In the genomic region with DNA sequence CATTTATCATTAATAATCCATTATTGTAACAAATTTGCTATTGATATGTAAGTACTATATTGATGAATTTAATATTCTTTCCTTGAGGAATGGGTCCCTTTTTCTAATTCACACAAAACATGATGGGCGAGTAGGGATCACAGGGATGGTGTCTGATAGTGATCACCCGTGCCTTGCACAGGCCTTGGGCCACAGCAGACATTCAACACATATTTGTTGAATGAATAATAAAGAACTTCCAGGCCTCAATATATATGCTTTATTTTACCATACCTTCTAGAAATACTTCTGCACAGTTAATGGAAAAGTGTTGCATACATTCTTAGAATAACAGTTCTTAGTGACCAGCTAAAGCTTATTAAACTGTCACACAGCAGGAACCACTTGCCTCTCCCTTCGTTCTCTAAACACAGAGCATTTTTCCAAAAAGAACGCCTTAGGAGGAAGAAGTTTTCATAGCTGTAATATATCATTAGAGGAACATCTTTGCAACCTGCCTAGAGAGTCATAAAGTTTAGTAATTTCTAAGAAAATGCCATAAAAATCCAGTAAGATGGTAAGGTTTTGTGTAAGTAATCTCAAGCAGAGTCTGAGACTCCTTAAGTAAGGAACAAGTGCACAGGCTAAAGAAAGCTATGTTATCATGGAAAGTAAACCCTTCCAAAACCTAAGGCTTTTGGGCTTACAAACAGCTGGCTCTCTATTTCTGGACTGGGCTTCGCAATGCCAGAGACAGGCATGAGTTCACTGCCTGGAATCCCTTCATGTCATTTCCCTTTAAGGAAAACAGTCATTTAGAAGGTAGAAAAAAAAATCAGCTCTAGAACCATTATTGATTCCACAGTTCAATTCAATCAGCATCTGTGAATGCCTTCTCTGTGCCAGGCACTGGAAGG, we compare ENCODE assay signal across 17 cellular contexts. TPM values are rescaled to one million over a fixed set of nuclear protein-coding genes. Genes with fewer than 3 reads are reported as not detected.
DNase-seq lines count a peak whose midpoint lies in the region; ATAC-seq and TF ChIP-seq lines count a peak whose summit lies in the region.
"Had no signal": no experiment of that assay in that cellular context is flagged by ENCODE, and none has a peak within 500 bp of the region (broad histone marks: within the 10 kb centered on the region; RNA-seq: fewer than 3 reads in every experiment).

No MANE protein-coding gene starts in this region.

- H3K27me3 Mint-ChIP-seq in HFFc6 (ENCODE audit: insufficient read depth) (no peaks in the 10 kb centered on the region), glutamatergic neuron (ENCODE audit: unreplicated experiment) (peaks cover 2% of the 10 kb centered on the region)
- H3K27me3 Mint-ChIP-seq in activated CD4-positive, alpha-beta T cell treated with anti-CD3 and anti-CD28 coated beads, Interleukin-2, amount 10 ng/mL, durations not matched to agents 7 days and 5 days = no peaks in the 10 kb centered on the region
- no peaks in the 10 kb centered on the region for H3K27me3 Mint-ChIP-seq in activated T-helper 17 cell treated with anti-CD3 and anti-CD28 coated beads, Interleukin-2, amount 50 U/mL, for 72 hours
- H3K27me3 Mint-ChIP-seq: activated CD8-positive, alpha-beta T cell treated with anti-CD3 and anti-CD28 coated beads for 36 hours had no signal

- no peaks in the 10 kb centered on the region for H3K27me3 ChIP-seq in esophagus squamous epithelium
- H3K27me3 ChIP-seq in muscle layer of duodenum (ENCODE audit: low read depth, low read length) = no peaks in the 10 kb centered on the region
- no peaks in the 10 kb centered on the region for H3K27me3 ChIP-seq in thoracic aorta (replicated peaks; ENCODE audit: insufficient read depth)
- H3K27me3 ChIP-seq in PC-3 (ENCODE audit: low read length) = no peaks in the 10 kb centered on the region
- H3K27me3 ChIP-seq: tibial nerve had no signal

- 0 out of 2 replicates have a peak overlapping the region, but pooled peaks have one; percentile 3 for H3K4me3 Mint-ChIP-seq in HFFc6
- H3K4me3 Mint-ChIP-seq in glutamatergic neuron (ENCODE audit: unreplicated experiment) = no peak overlapping the region
- H3K4me3 Mint-ChIP-seq in activated CD4-positive, alpha-beta T cell treated with anti-CD3 and anti-CD28 coated beads, Interleukin-2, amount 10 ng/mL, durations not matched to agents 7 days and 5 days = no peak overlapping the region
- H3K4me3 Mint-ChIP-seq in activated T-helper 17 cell treated with anti-CD3 and anti-CD28 coated beads, Interleukin-2, amount 50 U/mL, for 72 hours = no peak overlapping the region
- H3K4me3 Mint-ChIP-seq: activated CD8-positive, alpha-beta T cell treated with anti-CD3 and anti-CD28 coated beads for 36 hours; activated naive CD8-positive, alpha-beta T cell treated with anti-CD3 and anti-CD28 coated beads, Interleukin-2, amount 10 ng/mL, durations not matched to agents 7 days and 5 days; CD14-positive monocyte; mesothelial cell of epicardium had no signal

- POLR2A ChIA-PET in PC-3 (lab: Charles Lee; ENCODE audit: unreplicated experiment) = no interaction called here
- POLR2A ChIA-PET in activated CD4-positive, alpha-beta T cell treated with anti-CD3 and anti-CD28 coated beads, Interleukin-2, amount 10 ng/mL, durations not matched to agents 7 days and 5 days (lab: Charles Lee) = no interaction called here

- H3K4me1 Mint-ChIP-seq in HFFc6 (ENCODE audit: low read depth) (peaks cover 26% of the 10 kb centered on the region), glutamatergic neuron (ENCODE audit: low read depth, unreplicated experiment) (peaks cover 5% of the 10 kb centered on the region)
- no peaks in the 10 kb centered on the region for H3K4me1 Mint-ChIP-seq in activated CD4-positive, alpha-beta T cell treated with anti-CD3 and anti-CD28 coated beads, Interleukin-2, amount 10 ng/mL, durations not matched to agents 7 days and 5 days
- peaks cover 6% of the 10 kb centered on the region for H3K4me1 Mint-ChIP-seq in activated T-helper 17 cell treated with anti-CD3 and anti-CD28 coated beads, Interleukin-2, amount 50 U/mL, for 72 hours
- H3K4me1 Mint-ChIP-seq: activated naive CD8-positive, alpha-beta T cell treated with anti-CD3 and anti-CD28 coated beads, Interleukin-2, amount 10 ng/mL, durations not matched to agents 7 days and 5 days; CD14-positive monocyte; mesothelial cell of epicardium had no signal

- WGBS in esophagus squamous epithelium, 2 donors = 70 to 77% methylated on average over 5 of the region's 5 CpGs

- peaks cover 21% of the 10 kb centered on the region; the same call in 1 of the 2 replicates for H3K9me3 Mint-ChIP-seq in HFFc6
- H3K9me3 Mint-ChIP-seq in glutamatergic neuron (ENCODE audit: unreplicated experiment) = peaks cover 2% of the 10 kb centered on the region
- peaks cover 11% of the 10 kb centered on the region for H3K9me3 Mint-ChIP-seq in activated CD4-positive, alpha-beta T cell treated with anti-CD3 and anti-CD28 coated beads, Interleukin-2, amount 10 ng/mL, durations not matched to agents 7 days and 5 days
- H3K9me3 Mint-ChIP-seq in activated T-helper 17 cell treated with anti-CD3 and anti-CD28 coated beads, Interleukin-2, amount 50 U/mL, for 72 hours = peaks cover 11% of the 10 kb centered on the region

- H3K27ac ChIP-seq in esophagus squamous epithelium (peak overlapping the region; percentile 40 to 82 (median 68)), muscle layer of duodenum (ENCODE audit: low read length) (peak overlapping the region; percentile 65), thoracic aorta (peak overlapping the region; percentile 85 to 92), PC-3 (ENCODE audit: low read length) (no peak overlapping the region)
- H3K27ac ChIP-seq: tibial nerve had no signal

- no peaks in the 10 kb centered on the region for H3K79me2 ChIP-seq in PC-3 (ENCODE audit: low read length)

- no peak for TF ChIP-seq POLR2A in esophagus squamous epithelium (IDR thresholded peaks at IDR 0.05)

- ATAC-seq in thoracic aorta (ENCODE audit: insufficient number of reproducible peaks, low FRiP score, low read depth) (peak; percentile 75), PC-3 (no peak)
- ATAC-seq in activated T-helper 17 cell treated with anti-CD3 and anti-CD28 coated beads, Interleukin-2, amount 50 U/mL, for 72 hours (replicated peaks) = no peak
- ATAC-seq: activated CD8-positive, alpha-beta T cell treated with anti-CD3 and anti-CD28 coated beads for 36 hours had no signal

- CTCF ChIA-PET in PC-3 (lab: Charles Lee) = no interaction called here
- CTCF ChIA-PET in activated CD4-positive, alpha-beta T cell treated with anti-CD3 and anti-CD28 coated beads, Interleukin-2, amount 10 ng/mL, durations not matched to agents 7 days and 5 days (lab: Charles Lee) = interaction anchor here (0.6 kb wide), 1 partner anchor 111 kb away, joined by 3 read pairs; no protein-coding TSS in a partner anchor

- H3K36me3 Mint-ChIP-seq in HFFc6 (ENCODE audit: low read depth) = peaks cover 22% of the 10 kb centered on the region
- peaks cover 12% of the 10 kb centered on the region for H3K36me3 Mint-ChIP-seq in glutamatergic neuron (ENCODE audit: unreplicated experiment)
- peaks cover 7% of the 10 kb centered on the region for H3K36me3 Mint-ChIP-seq in activated CD4-positive, alpha-beta T cell treated with anti-CD3 and anti-CD28 coated beads, Interleukin-2, amount 10 ng/mL, durations not matched to agents 7 days and 5 days (ENCODE audit: low read depth)
- H3K36me3 Mint-ChIP-seq in activated T-helper 17 cell treated with anti-CD3 and anti-CD28 coated beads, Interleukin-2, amount 50 U/mL, for 72 hours (ENCODE audit: low read depth) = no peaks in the 10 kb centered on the region
- H3K36me3 Mint-ChIP-seq: mesothelial cell of epicardium had no signal

- H3F3A ChIP-seq in PC-3 (ENCODE audit: low read length, unreplicated experiment) = no peaks in the 10 kb centered on the region

- DNase-seq in HFFc6 (peak; percentile 18), esophagus squamous epithelium (lab: John Stamatoyannopoulos, UW) (no peak), thoracic aorta (ENCODE audit: low spot score) (no peak), glutamatergic neuron (no peak), PC-3 (no peak)
- no peak for DNase-seq in activated CD4-positive, alpha-beta T cell treated with anti-CD3 and anti-CD28 coated beads, Interleukin-2, amount 10 ng/mL, durations not matched to agents 7 days and 5 days
- DNase-seq: activated CD8-positive, alpha-beta T cell treated with anti-CD3 and anti-CD28 coated beads for 36 hours; activated naive CD8-positive, alpha-beta T cell treated with anti-CD3 and anti-CD28 coated beads, Interleukin-2, amount 10 ng/mL, durations not matched to agents 7 days and 5 days; activated T-cell treated with anti-CD3 and anti-CD28 coated beads, Interleukin-2, amount 50 U/mL, for 48 hours; DMS53; stimulated activated CD4-positive, alpha-beta T cell treated with anti-CD3 and anti-CD28 coated beads, Interleukin-4, amount 100 ng/mL, for 24 hours; stimulated activated CD8-positive, alpha-beta memory T cell treated with anti-CD3 and anti-CD28 coated beads, Interleukin-4, amount 100 ng/mL, for 48 hours had no signal

- peak overlapping the region; percentile 48 for H3K27ac Mint-ChIP-seq in HFFc6
- H3K27ac Mint-ChIP-seq in glutamatergic neuron (ENCODE audit: unreplicated experiment) = no peak overlapping the region
- no peak overlapping the region for H3K27ac Mint-ChIP-seq in activated CD4-positive, alpha-beta T cell treated with anti-CD3 and anti-CD28 coated beads, Interleukin-2, amount 10 ng/mL, durations not matched to agents 7 days and 5 days
- H3K27ac Mint-ChIP-seq in activated T-helper 17 cell treated with anti-CD3 and anti-CD28 coated beads, Interleukin-2, amount 50 U/mL, for 72 hours = no peak overlapping the region
- H3K27ac Mint-ChIP-seq: activated CD8-positive, alpha-beta T cell treated with anti-CD3 and anti-CD28 coated beads for 36 hours; activated naive CD8-positive, alpha-beta T cell treated with anti-CD3 and anti-CD28 coated beads, Interleukin-2, amount 10 ng/mL, durations not matched to agents 7 days and 5 days; mesothelial cell of epicardium had no signal

- no peak overlapping the region for H2AFZ ChIP-seq in PC-3 (ENCODE audit: low read length)

- H3K4me2 ChIP-seq in PC-3 (ENCODE audit: low read length) = no peak overlapping the region

- H3K9me3 ChIP-seq in esophagus squamous epithelium = peaks cover 0 to 8% (median 5%) of the 10 kb centered on the region in 3 donors
- H3K9me3 ChIP-seq in muscle layer of duodenum (ENCODE audit: control insufficient read depth in 1 of 2, low read length in 2 of 2) = peaks cover 0 to 9% of the 10 kb centered on the region in 2 donors
- H3K9me3 ChIP-seq in thoracic aorta = peaks cover 7% of the 10 kb centered on the region
- H3K9me3 ChIP-seq in PC-3 (ENCODE audit: low read length) = no peaks in the 10 kb centered on the region

- no peak overlapping the region for H3K9ac ChIP-seq in PC-3 (ENCODE audit: low read length)

- H3K36me3 ChIP-seq in esophagus squamous epithelium = no peaks in the 10 kb centered on the region
- no peaks in the 10 kb centered on the region for H3K36me3 ChIP-seq in muscle layer of duodenum (ENCODE audit: control insufficient read depth in 1 of 2, insufficient read depth in 2 of 2, low read length in 2 of 2)
- no peaks in the 10 kb centered on the region for H3K36me3 ChIP-seq in thoracic aorta
- no peaks in the 10 kb centered on the region for H3K36me3 ChIP-seq in PC-3 (ENCODE audit: low read depth, low read length)

- no TSS peak for BruUV-seq in PC-3 (replicated peaks; lab: Mats Ljungman, UMichigan)

- no peaks in the 10 kb centered on the region for H4K20me1 ChIP-seq in PC-3 (ENCODE audit: low read length)

- TF ChIP-seq CTCF in HFFc6 (IDR thresholded peaks at IDR 0.05) (no peak), esophagus squamous epithelium (IDR thresholded peaks at IDR 0.05) (no peak), thoracic aorta (IDR thresholded peaks at IDR 0.05) (no peak), glutamatergic neuron (IDR thresholded peaks at IDR 0.05; ENCODE audit: partially characterized antibody, unreplicated experiment) (no peak), PC-3 (conservative IDR thresholded peaks at IDR 0.05; ENCODE audit: low read depth, low read length) (no peak)

- H3K9me2 ChIP-seq in PC-3 (replicated peaks; ENCODE audit: low read length) = no peaks in the 10 kb centered on the region

- intact Hi-C loops in esophagus squamous epithelium (cut with DNase I) (no loop called here), PC-3 (cut with micrococcal nuclease) (no loop called here)

- H3K4me1 ChIP-seq in esophagus squamous epithelium = peaks cover 0 to 1% (median 0%) of the 10 kb centered on the region in 3 donors
- H3K4me1 ChIP-seq in muscle layer of duodenum (ENCODE audit: control insufficient read depth in 1 of 2, insufficient read depth in 2 of 2, low read length in 2 of 2) = peaks cover 0 to 18% of the 10 kb centered on the region in 2 donors
- H3K4me1 ChIP-seq in thoracic aorta (ENCODE audit: control insufficient read depth in 1 of 2, low read depth in 2 of 2) = peaks cover 12 to 79% of the 10 kb centered on the region in 2 donors
- no peaks in the 10 kb centered on the region for H3K4me1 ChIP-seq in PC-3 (ENCODE audit: insufficient read depth, low read length)
- H3K4me1 ChIP-seq: tibial nerve had no signal

- H3K4me3 ChIP-seq in esophagus squamous epithelium (no peak overlapping the region), muscle layer of duodenum (ENCODE audit: low read depth in 1 of 2, low read length in 2 of 2) (peak overlapping the region in 1 of 2 donors; percentile 7), thoracic aorta (peak overlapping the region; percentile 52), PC-3 (ENCODE audit: low read length) (no peak overlapping the region)
- H3K4me3 ChIP-seq: tibial nerve had no signal

RNA-seq across cellular contexts. Expression of a gene that starts 17.7 kb away (rescaled TPM):
- total RNA-seq in HFFc6 (2021; fragmentation: NEBNext Ultra II Directional; extraction: Animal tissue kit (Norgen Biotek cat#: 25700)) = 10 to 100 TPM in 1 of 6 experiments, 1 to 10 TPM in 5; 6.9 to 10.2 (median 8.3) TPM
- total RNA-seq in esophagus squamous epithelium = 10 to 100 TPM in 2 of 4 donors, 1 to 10 TPM in 2; 3.2 to 11.8 (median 9.0) TPM
- 10 to 100 TPM; 25.7 to 31.2 TPM for total RNA-seq in thoracic aorta
- total RNA-seq in glutamatergic neuron (ENCODE audit: unreplicated experiment) = 23.9 TPM
- 7.0 and 8.9 TPM in 2 replicates for total RNA-seq in PC-3 (2014; rRNA removed)
- 1 to 10 TPM; 2.6 to 3.1 TPM for total RNA-seq in activated CD4-positive, alpha-beta T cell treated with anti-CD3 and anti-CD28 coated beads, Interleukin-2, amount 10 ng/mL, durations not matched to agents 7 days and 5 days
- 1 to 10 TPM; 2.6 to 3.9 TPM for total RNA-seq in activated T-helper 17 cell treated with anti-CD3 and anti-CD28 coated beads, Interleukin-2, amount 50 U/mL, for 72 hours
